In the genomic region with DNA sequence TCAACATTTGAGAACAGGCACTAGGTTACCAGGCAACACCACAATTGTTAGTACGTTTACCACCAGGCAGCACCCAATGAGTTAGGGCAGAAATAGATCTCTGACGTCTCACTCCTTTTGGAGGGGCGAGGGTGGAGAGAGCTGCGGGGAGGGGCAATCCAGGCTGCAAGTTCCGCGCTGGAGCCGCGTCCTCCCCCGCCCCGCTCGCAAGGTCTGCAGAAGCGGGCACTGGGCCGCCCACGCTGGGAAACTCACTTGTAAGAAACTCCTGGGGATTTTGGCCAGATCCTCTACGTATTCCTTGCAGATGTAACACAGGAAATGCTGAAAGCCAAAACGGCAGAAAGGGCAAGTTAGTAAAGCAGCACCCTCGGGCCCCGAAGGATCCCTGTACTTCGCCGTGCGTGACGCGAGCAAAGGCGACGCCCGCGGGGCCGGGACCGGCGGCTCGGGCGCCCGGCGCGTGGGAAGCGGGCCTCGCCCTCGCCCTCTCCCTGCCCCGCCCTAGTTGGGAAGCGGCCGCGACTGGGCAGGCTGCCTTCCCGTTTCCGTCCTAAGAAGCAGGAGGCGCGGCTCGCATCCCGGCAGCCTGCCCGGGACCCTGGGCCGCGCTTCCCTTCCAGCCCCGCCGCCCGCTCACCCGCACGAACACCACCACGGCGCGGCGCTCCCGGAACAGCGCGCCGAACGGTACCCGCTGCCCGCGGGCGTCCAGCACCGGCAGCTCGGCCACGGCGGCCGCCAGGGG, we compare ENCODE assay signal across 8 cellular contexts. TPM values are rescaled to one million over a fixed set of nuclear protein-coding genes. Genes with fewer than 3 reads are reported as not detected.
DNase-seq lines count a peak whose midpoint lies in the region; ATAC-seq, FAIRE-seq and TF ChIP-seq lines count a peak whose summit lies in the region.

No MANE protein-coding gene starts in this region.

- H3K36me3 ChIP-seq in SK-N-MC (ENCODE audit: insufficient read depth, low read length) = peaks cover 12% of the 10 kb centered on the region; the same call in 1 of the 2 replicates
- peaks cover 14% of the 10 kb centered on the region for H3K36me3 ChIP-seq in suprapubic skin

- no peaks in the 10 kb centered on the region for H3K9me3 ChIP-seq in SK-N-MC (ENCODE audit: low read depth, low read length)
- no peaks in the 10 kb centered on the region for H3K9me3 ChIP-seq in suprapubic skin

- no peaks in the 10 kb centered on the region for H3K27me3 Mint-ChIP-seq in activated naive CD8-positive, alpha-beta T cell
- H3K27me3 Mint-ChIP-seq in glutamatergic neuron (ENCODE audit: unreplicated experiment) = no peaks in the 10 kb centered on the region

- H3K27ac ChIP-seq in SK-N-MC (peak overlapping the region; percentile 40; the same call in 1 of the 2 replicates), suprapubic skin (peak overlapping the region; percentile 98)

- TF ChIP-seq POLR2A in suprapubic skin (IDR thresholded peaks at IDR 0.05) = peak in 1 of 2 donors; percentile 87

- H3K36me3 Mint-ChIP-seq in activated naive CD8-positive, alpha-beta T cell = peaks cover 1% of the 10 kb centered on the region
- H3K36me3 Mint-ChIP-seq in glutamatergic neuron (ENCODE audit: unreplicated experiment) = no peaks in the 10 kb centered on the region

- no peak for TF ChIP-seq EP300 in suprapubic skin (IDR thresholded peaks at IDR 0.05)

- FAIRE-seq in D721Med (lab: Jason Lieb, UNC) = no peak

- DNase-seq in D721Med (ENCODE audit: insufficient read length, low spot score) (peak; percentile 29), LNCaP clone FGC (ENCODE audit: low read depth) (peak; percentile 15), SK-N-MC (ENCODE audit: low read depth, low spot score) (peak; percentile 44), glutamatergic neuron (peak; percentile 69), omental fat pad (ENCODE audit: low spot score) (peak; percentile 80), suprapubic skin (ENCODE audit: low spot score in 2 of 2) (peak; percentile 91 to 92)

- H3K4me3 ChIP-seq in LNCaP clone FGC (ENCODE audit: low read depth, low read length) = peak overlapping the region; percentile 63
- H3K4me3 ChIP-seq in SK-N-MC = peak overlapping the region; percentile 87
- peak overlapping the region; percentile 70 for H3K4me3 ChIP-seq in suprapubic skin

- TF ChIP-seq CTCF in D721Med (IDR thresholded peaks at IDR 0.05; ENCODE audit: insufficient read depth, missing control alignments) (no peak), LNCaP clone FGC (IDR thresholded peaks at IDR 0.05; ENCODE audit: control insufficient read depth, extremely low read depth, insufficient read depth) (peak; percentile 26; the same call in 1 of the 2 replicates), glutamatergic neuron (IDR thresholded peaks at IDR 0.05; ENCODE audit: partially characterized antibody, unreplicated experiment) (no peak), omental fat pad (IDR thresholded peaks at IDR 0.05) (no peak), suprapubic skin (IDR thresholded peaks at IDR 0.05) (no peak)

- H3K4me1 ChIP-seq in suprapubic skin = peaks cover 18% of the 10 kb centered on the region

- no peaks in the 10 kb centered on the region for H3K9me3 Mint-ChIP-seq in activated naive CD8-positive, alpha-beta T cell (ENCODE audit: low read depth)
- H3K9me3 Mint-ChIP-seq in glutamatergic neuron (ENCODE audit: unreplicated experiment) = peaks cover 1% of the 10 kb centered on the region

- peaks cover 16% of the 10 kb centered on the region for H3K4me1 Mint-ChIP-seq in activated naive CD8-positive, alpha-beta T cell (ENCODE audit: low read depth)
- H3K4me1 Mint-ChIP-seq in glutamatergic neuron (ENCODE audit: low read depth, unreplicated experiment) = peaks cover 2% of the 10 kb centered on the region

- no peaks in the 10 kb centered on the region for H3K27me3 ChIP-seq in suprapubic skin

- H3K9ac ChIP-seq in SK-N-MC (ENCODE audit: insufficient read length) = peak overlapping the region; percentile 73

- H3K27ac Mint-ChIP-seq in activated naive CD8-positive, alpha-beta T cell = peak overlapping the region; percentile 84
- peak overlapping the region; percentile 72 for H3K27ac Mint-ChIP-seq in glutamatergic neuron (ENCODE audit: unreplicated experiment)

- H3K4me3 Mint-ChIP-seq in activated naive CD8-positive, alpha-beta T cell = peak overlapping the region; percentile 91
- peak overlapping the region; percentile 86 for H3K4me3 Mint-ChIP-seq in glutamatergic neuron (ENCODE audit: unreplicated experiment)

- 1% methylated on average over 29 of the region's 74 CpGs for WGBS in suprapubic skin

- ATAC-seq in GM21717 (IDR thresholded peaks at IDR 0.05; ENCODE audit: unreplicated experiment) (peak; percentile 48), omental fat pad (ENCODE audit: low FRiP score) (peak; percentile 90)

RNA-seq across cellular contexts. Expression of gene PRXL2C, which starts 0.5 kb away (rescaled TPM):
- total RNA-seq in glutamatergic neuron (ENCODE audit: unreplicated experiment) (4.1 TPM), omental fat pad (10 to 100 TPM; 16.2 to 31.3 (median 28.0) TPM), suprapubic skin (10 to 100 TPM; 11.2 to 16.0 (median 13.6) TPM)

RNA-seq across cellular contexts. Expression of gene CDC14B, which starts 35.0 kb away (rescaled TPM):
- total RNA-seq in glutamatergic neuron (ENCODE audit: unreplicated experiment) (9.2 TPM), omental fat pad (10 to 100 TPM; 14.4 to 40.5 (median 21.5) TPM), suprapubic skin (10 to 100 TPM in 2 of 4 donors, 1 to 10 TPM in 2; 4.9 to 11.2 (median 8.9) TPM)

Comparison
In these comparisons a context has a peak if more than half of its experiments do, and no peak if none do; other contexts are left out.
1. Peak in every context shown above with its lines: DNase-seq, ATAC-seq, H3K4me3 ChIP-seq and H3K27ac ChIP-seq.
2. DNase-seq: peak in every context shown above with its lines; median percentile 92 in suprapubic skin; 80 in omental fat pad; 69 in glutamatergic neuron; 44 in SK-N-MC; 29 in D721Med; 15 in LNCaP clone FGC.